Comparison of ENCODE assay signal across 8 cellular contexts in the genomic region with DNA sequence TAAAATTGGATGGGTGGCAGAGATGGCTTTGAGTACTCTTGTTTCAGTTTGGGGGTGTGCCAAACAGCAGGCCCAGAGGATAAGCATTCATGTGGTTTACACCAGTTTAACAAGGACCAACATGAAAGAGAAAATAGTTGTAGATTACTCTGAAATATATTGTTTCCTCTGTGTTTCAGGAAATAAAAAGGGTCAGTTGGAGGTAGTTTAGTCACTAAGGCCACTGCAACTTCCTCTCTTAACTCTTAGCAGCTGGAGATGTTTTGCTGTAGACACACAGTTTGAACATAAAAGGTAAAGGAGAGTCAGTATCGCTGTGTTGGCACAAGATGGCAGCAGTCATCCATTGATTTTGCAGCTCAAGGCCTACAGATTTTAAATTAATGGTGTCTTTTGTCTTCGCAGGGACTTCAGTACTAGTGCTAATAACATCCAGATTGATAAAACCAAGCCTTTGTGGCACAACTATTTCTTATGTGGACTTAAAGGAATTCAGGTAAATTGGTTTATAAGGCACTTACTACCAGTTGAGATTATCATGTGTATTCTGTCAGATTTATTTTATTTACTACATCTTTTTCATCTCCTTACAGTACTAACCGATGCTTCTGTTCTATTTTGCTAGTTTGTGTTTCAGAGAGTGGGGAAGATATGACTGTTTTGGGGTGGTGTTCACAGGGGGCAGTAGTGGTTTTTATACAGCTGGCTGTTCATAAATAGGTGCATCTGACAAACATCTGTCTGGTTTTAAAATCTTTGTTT.
A peak's percentile ranks its signal among the peaks of the same experiment; 100 is the strongest.
DNase-seq lines count a peak whose midpoint lies in the region; ATAC-seq and TF ChIP-seq lines count a peak whose summit lies in the region.

No MANE protein-coding gene starts in this region.

- H3K27ac ChIP-seq in right cardiac atrium (ENCODE audit: low read length), result no peak overlapping the region

- H3K4me1 ChIP-seq in right cardiac atrium (ENCODE audit: control insufficient read depth, insufficient read depth, low read length), result no peaks in the 10 kb centered on the region

- 37% methylated on average over 3 of the region's 3 CpGs for WGBS in right cardiac atrium

- H3K27me3 ChIP-seq in right cardiac atrium (ENCODE audit: control insufficient read depth, insufficient read depth), result no peaks in the 10 kb centered on the region

- H3K4me3 ChIP-seq in right cardiac atrium (ENCODE audit: low read length), result no peak overlapping the region
- no peak overlapping the region for H3K4me3 ChIP-seq in retinal pigment epithelial cell (ENCODE audit: low read length)

- peak; percentile 77 for TF ChIP-seq CTCF in retinal pigment epithelial cell (conservative IDR thresholded peaks at IDR 0.05; ENCODE audit: low read depth, low read length)

- peak; percentile 68 for DNase-seq in GM04503 (ENCODE audit: low read depth)
- DNase-seq in KG1 (lab: John Stamatoyannopoulos, UW), result peak; percentile 73
- DNase-seq in SIG-M5 (lab: John Stamatoyannopoulos, UW), result peak; percentile 64
- peak; percentile 74 for DNase-seq in amniotic epithelial cell (ENCODE audit: low read depth)
- DNase-seq in right cardiac atrium, result peak in 2 of 3 donors; percentile 38 to 50
- peak; percentile 25 for DNase-seq in retinal pigment epithelial cell (ENCODE audit: low read depth)
- DNase-seq in 8988T, result no peak

- ATAC-seq in GM21737 (IDR thresholded peaks at IDR 0.05; ENCODE audit: unreplicated experiment) (peak; percentile 88), right cardiac atrium (peak; percentile 84 to 89)

- intact Hi-C loops in right cardiac atrium (cut with DNase I), result loop anchor here (5.0 to 10.0 kb wide), 4 partner anchors 189 to 909 kb away; a partner anchor contains a TSS

- H3K9me3 ChIP-seq in right cardiac atrium (ENCODE audit: control insufficient read depth, low read length), result no peaks in the 10 kb centered on the region
